8 cellular contexts compared by ENCODE assay signal in genomic region chr4:39526810-39527295, GRCh38. TPM values are rescaled to one million over a fixed set of nuclear protein-coding genes. Genes with fewer than 3 reads are reported as not detected.
DNase-seq lines count a peak whose midpoint lies in the region; ATAC-seq lines count a peak whose summit lies in the region.

No MANE protein-coding gene starts in this region.

- H2AFZ ChIP-seq in Karpas-422 (ENCODE audit: low read length): peak overlapping the region; percentile 34

- H3K4me3 ChIP-seq in Karpas-422 (ENCODE audit: low read length): peak overlapping the region; percentile 93

- peak; percentile 0 to 36 for ATAC-seq in activated naive CD4-positive, alpha-beta T cell treated with anti-CD3 and anti-CD28 coated beads, Interleukin-2, amount 50 U/mL, for 72 hours

- peak overlapping the region; percentile 17 for H3K27ac ChIP-seq in Karpas-422 (ENCODE audit: low read length)

- peak; percentile 7 for DNase-seq in activated T-cell treated with anti-CD3 and anti-CD28 coated beads for 24 hours (ENCODE audit: low read depth)
- DNase-seq in activated T-cell treated with anti-CD3 and anti-CD28 coated beads, Interleukin-2, amount 50 U/mL, for 1 hour: no peak
- DNase-seq in Karpas-422: no peak
- DNase-seq in activated naive CD4-positive, alpha-beta T cell treated with anti-CD3 and anti-CD28 coated beads, Interleukin-2, amount 50 U/mL, for 72 hours (ENCODE audit: low spot score in 2 of 2): peak; percentile 26 to 57
- DNase-seq in iPS-NIHi11 (ENCODE audit: low spot score): peak; percentile 86
- peak; percentile 8 to 19 for DNase-seq in stimulated activated CD4-positive, alpha-beta T cell treated with anti-CD3 and anti-CD28 coated beads, Interleukin-4, amount 100 ng/mL, for 4 hours
- DNase-seq in AG08395 (ENCODE audit: low spot score): no peak
- DNase-seq in ureter (ENCODE audit: low spot score): no peak

- peaks cover 7 to 15% of the 10 kb centered on the region in 2 donors for H3K9me3 Mint-ChIP-seq in activated naive CD4-positive, alpha-beta T cell treated with anti-CD3 and anti-CD28 coated beads, Interleukin-2, amount 50 U/mL, for 72 hours

- H3K9ac ChIP-seq in Karpas-422 (ENCODE audit: low read length): peak overlapping the region; percentile 89

- H3K4me2 ChIP-seq in Karpas-422 (ENCODE audit: low read depth, low read length, poor library complexity, severe bottlenecking): peak overlapping the region; percentile 93

- no peaks in the 10 kb centered on the region; the same call in 1 of the 2 replicates for H3K9me3 ChIP-seq in Karpas-422 (ENCODE audit: low read length)

- no peaks in the 10 kb centered on the region for H4K20me1 ChIP-seq in Karpas-422 (ENCODE audit: insufficient read depth, low read depth, low read length)

- H3K36me3 ChIP-seq in Karpas-422 (ENCODE audit: insufficient read depth, low read length): no peaks in the 10 kb centered on the region

- peak overlapping the region; percentile 88 to 89 for H3K27ac Mint-ChIP-seq in activated naive CD4-positive, alpha-beta T cell treated with anti-CD3 and anti-CD28 coated beads, Interleukin-2, amount 50 U/mL, for 72 hours

- no peaks in the 10 kb centered on the region for H3K27me3 ChIP-seq in Karpas-422 (ENCODE audit: low read length)

- peaks cover 25% of the 10 kb centered on the region for H3K4me1 ChIP-seq in Karpas-422 (ENCODE audit: low read length)

- H3K79me2 ChIP-seq in Karpas-422 (ENCODE audit: low read length): peaks cover 57% of the 10 kb centered on the region

- no peaks in the 10 kb centered on the region for H3K9me2 ChIP-seq in Karpas-422 (replicated peaks; ENCODE audit: insufficient read depth, low read length)

- peaks cover 21 to 30% of the 10 kb centered on the region in 2 donors for H3K36me3 Mint-ChIP-seq in activated naive CD4-positive, alpha-beta T cell treated with anti-CD3 and anti-CD28 coated beads, Interleukin-2, amount 50 U/mL, for 72 hours

RNA-seq across cellular contexts. Expression of gene UGDH, which starts 0.4 kb away (rescaled TPM):
- total RNA-seq in Karpas-422 (2014; rRNA removed; shearing (Covaris generic); ENCODE audit: low replicate concordance): 10.3 and 10.9 TPM in 2 replicates
- total RNA-seq in activated naive CD4-positive, alpha-beta T cell treated with anti-CD3 and anti-CD28 coated beads, Interleukin-2, amount 50 U/mL, for 72 hours: 10 to 100 TPM; 26.0 to 26.6 TPM
- 76.0 TPM for total RNA-seq in ureter

Comparison
In these comparisons a context has a peak if more than half of its experiments do, and no peak if none do; other contexts are left out.
1. DNase-seq: peak in activated T-cell treated with anti-CD3 and anti-CD28 coated beads for 24 hours (single experiment), activated naive CD4-positive, alpha-beta T cell treated with anti-CD3 and anti-CD28 coated beads, Interleukin-2, amount 50 U/mL, for 72 hours (2 of 2), iPS-NIHi11 (single experiment) and stimulated activated CD4-positive, alpha-beta T cell treated with anti-CD3 and anti-CD28 coated beads, Interleukin-4, amount 100 ng/mL, for 4 hours (2 of 2); none in activated T-cell treated with anti-CD3 and anti-CD28 coated beads, Interleukin-2, amount 50 U/mL, for 1 hour (single experiment), Karpas-422 (single experiment), AG08395 (single experiment) and ureter (single experiment).